In genomic region chr4:138576684-138577083, GRCh38 we compare ENCODE assay signal across 10 cellular contexts.
A peak's percentile ranks its signal among the peaks of the same experiment; 100 is the strongest.
DNase-seq lines count a peak whose midpoint lies in the region; ATAC-seq and TF ChIP-seq lines count a peak whose summit lies in the region.
"Had no signal": no experiment of that assay in that cellular context is flagged by ENCODE, and none has a peak within 500 bp of the region (broad histone marks: within the 10 kb centered on the region; RNA-seq: fewer than 3 reads in every experiment).

No MANE protein-coding gene starts in this region.

- no peaks in the 10 kb centered on the region for H4K20me1 ChIP-seq in neural progenitor cell (ENCODE audit: low read depth)

- no peak overlapping the region for H3K4me2 ChIP-seq in neural progenitor cell

- H3K79me2 ChIP-seq in neural progenitor cell (ENCODE audit: low read depth): no peaks in the 10 kb centered on the region

- no peak for ATAC-seq in body of pancreas
- no peak for ATAC-seq in HG02885 (IDR thresholded peaks at IDR 0.05; ENCODE audit: poor library complexity, unreplicated experiment)
- no peak for ATAC-seq in HG03442 (IDR thresholded peaks at IDR 0.05; ENCODE audit: unreplicated experiment)
- ATAC-seq in HG03045 (IDR thresholded peaks at IDR 0.05; ENCODE audit: unreplicated experiment): no peak

- no peak for TF ChIP-seq POLR2A in body of pancreas (IDR thresholded peaks at IDR 0.05)
- TF ChIP-seq POLR2A in spleen (IDR thresholded peaks at IDR 0.05): no peak

- H3K27ac Mint-ChIP-seq in neural progenitor cell: no peak overlapping the region
- H3K27ac Mint-ChIP-seq: T-helper 1 cell treated with Interleukin-12 subunit alpha and Interleukin-12 subunit beta and Interleukin-4 antibody, amounts not matched to agents 30 μg/mL and 1 μg/mL, for 36 hours had no signal

- H2AFZ ChIP-seq in neural progenitor cell (replicated peaks): peak overlapping the region; percentile 89

- H3K36me3 ChIP-seq in body of pancreas (replicated peaks in 1 of 2; ENCODE audit: insufficient read depth in 1 of 2, low read depth in 2 of 2) (no peaks in the 10 kb centered on the region), neural progenitor cell (no peaks in the 10 kb centered on the region), spleen (no peaks in the 10 kb centered on the region)

- no peaks in the 10 kb centered on the region for H3K4me1 Mint-ChIP-seq in neural progenitor cell

- no peaks in the 10 kb centered on the region for H3F3A ChIP-seq in neural progenitor cell (ENCODE audit: low read depth)

- no peaks in the 10 kb centered on the region for H3K9me3 ChIP-seq in body of pancreas
- H3K9me3 ChIP-seq in neural progenitor cell (ENCODE audit: low read depth): peaks cover 5% of the 10 kb centered on the region
- peaks cover 3 to 58% (median 49%) of the 10 kb centered on the region in 8 donors for H3K9me3 ChIP-seq in spleen

- no peak overlapping the region for H3K4me3 Mint-ChIP-seq in neural progenitor cell
- H3K4me3 Mint-ChIP-seq: T-helper 1 cell treated with Interleukin-12 subunit alpha and Interleukin-12 subunit beta and Interleukin-4 antibody, amounts not matched to agents 30 μg/mL and 1 μg/mL, for 36 hours had no signal

- no peak overlapping the region for H3K9ac ChIP-seq in neural progenitor cell

- H3K27ac ChIP-seq in body of pancreas (no peak overlapping the region), neural progenitor cell (no peak overlapping the region), spleen (no peak overlapping the region)
- H3K27ac ChIP-seq: dorsolateral prefrontal cortex had no signal

- peaks cover 46% of the 10 kb centered on the region for H3K9me3 Mint-ChIP-seq in neural progenitor cell

- TF ChIP-seq CTCF in GM12865 (IDR thresholded peaks at IDR 0.05; ENCODE audit: insufficient read depth, low read depth, low read length, missing control alignments) (peak; percentile 36), body of pancreas (IDR thresholded peaks at IDR 0.05) (peak in 4 of 7 experiments; percentile 16 to 34 (median 30)), neural progenitor cell (IDR thresholded peaks at IDR 0.05) (peak; percentile 73), spleen (IDR thresholded peaks at IDR 0.05 in 8 of 11, conservative IDR thresholded peaks at IDR 0.05 in 3 of 11) (no peak)

- H3K4me1 ChIP-seq in body of pancreas (no peaks in the 10 kb centered on the region), neural progenitor cell (no peaks in the 10 kb centered on the region), spleen (no peaks in the 10 kb centered on the region)

- peak; percentile 47 for DNase-seq in GM12865 (ENCODE audit: low read depth)
- peak; percentile 27 for DNase-seq in M059J (ENCODE audit: low read depth)
- DNase-seq in body of pancreas: no peak
- DNase-seq in neural progenitor cell (ENCODE audit: low spot score): peak; percentile 65
- no peak for DNase-seq in spleen
- DNase-seq: dorsolateral prefrontal cortex had no signal

- H3K36me3 Mint-ChIP-seq in neural progenitor cell: peaks cover 10% of the 10 kb centered on the region

- WGBS in body of pancreas, 2 donors: 45 to 46% methylated on average over 3 of the region's 3 CpGs
- 44 to 54% (median 50%) methylated on average over 3 of the region's 3 CpGs for WGBS in spleen, 5 donors

- peaks cover 3% of the 10 kb centered on the region for H3K27me3 Mint-ChIP-seq in neural progenitor cell (ENCODE audit: insufficient read depth, low read depth)

- no peak overlapping the region for H3K4me3 ChIP-seq in GM12865 (ENCODE audit: low read depth, low read length)
- no peak overlapping the region for H3K4me3 ChIP-seq in body of pancreas
- no peak overlapping the region for H3K4me3 ChIP-seq in neural progenitor cell
- no peak overlapping the region for H3K4me3 ChIP-seq in spleen
- H3K4me3 ChIP-seq: dorsolateral prefrontal cortex had no signal

- intact Hi-C loops in body of pancreas (cut with DNase I) (no loop called here), spleen (cut with DNase I; ENCODE audit: low total_unique reads) (no loop called here)

- H3K27me3 ChIP-seq in body of pancreas: no peaks in the 10 kb centered on the region
- H3K27me3 ChIP-seq in neural progenitor cell: no peaks in the 10 kb centered on the region
- H3K27me3 ChIP-seq in spleen (replicated peaks in 1 of 7): no peaks in the 10 kb centered on the region
- H3K27me3 ChIP-seq: dorsolateral prefrontal cortex had no signal

Comparison
In these comparisons a context has a peak if more than half of its experiments do, and no peak if none do; other contexts are left out.
1. DNase-seq: peak in GM12865 (single experiment), M059J (single experiment) and neural progenitor cell (single experiment); none in body of pancreas (0 of 4) and spleen (single experiment).
2. CTCF ChIP-seq: peak in GM12865 (single experiment), body of pancreas (4 of 7) and neural progenitor cell (single experiment); none in spleen (0 of 11).